16 cellular contexts compared by ENCODE assay signal in the genomic region with DNA sequence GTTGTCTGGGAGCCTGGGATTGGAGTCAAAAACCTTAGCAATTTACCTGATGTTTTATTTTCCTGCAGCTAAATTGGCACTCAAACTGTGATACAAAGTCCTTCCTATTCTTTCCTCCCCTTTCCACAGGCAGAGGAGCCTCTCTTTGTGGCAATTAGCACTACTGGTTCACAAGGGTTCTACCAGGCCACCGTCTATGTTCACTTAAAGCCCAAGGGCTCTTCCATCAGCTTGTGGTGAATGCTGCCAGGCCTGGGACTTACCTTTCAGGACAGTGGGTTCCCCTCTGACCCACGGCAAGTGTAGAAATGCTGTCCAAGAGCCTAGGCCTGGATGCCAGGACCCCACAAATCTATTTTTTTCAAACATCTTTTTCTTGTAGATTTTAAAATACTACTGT.
DNase-seq lines count a peak whose midpoint lies in the region; ATAC-seq and TF ChIP-seq lines count a peak whose summit lies in the region.
"Had no signal": no experiment of that assay in that cellular context is flagged by ENCODE, and none has a peak within 500 bp of the region (broad histone marks: within the 10 kb centered on the region; RNA-seq: fewer than 3 reads in every experiment).

No MANE protein-coding gene starts in this region.

- peaks cover 10% of the 10 kb centered on the region for H3F3A ChIP-seq in SK-N-SH (replicated peaks; ENCODE audit: insufficient read depth)

- no peak for DNase-seq in CD8-positive, alpha-beta memory T cell
- DNase-seq in OCI-M1 (lab: John Stamatoyannopoulos, UW): no peak
- DNase-seq in SK-N-SH: no peak
- DNase-seq in GM19238 (ENCODE audit: insufficient read length, low spot score): no peak
- DNase-seq in C1 segment of cervical spinal cord (lab: John Stamatoyannopoulos, UW): no peak
- DNase-seq: hippocampal formation; left ventricle myocardium inferior; naive thymus-derived CD4-positive, alpha-beta T cell; NCI-H2029 treated with DMSO at 0.1 percent for 48 hours; right lobe of liver; Right ventricle myocardium superior had no signal

- no peak overlapping the region for H3K4me2 ChIP-seq in SK-N-SH
- H3K4me2 ChIP-seq: BLaER1 had no signal

- peak overlapping the region; percentile 32 to 91 (median 85) for H3K27ac Mint-ChIP-seq in CD8-positive, alpha-beta memory T cell

- H3K27me3 ChIP-seq in CD8-positive, alpha-beta memory T cell (ENCODE audit: insufficient read depth, low read length, poor library complexity, severe bottlenecking): no peaks in the 10 kb centered on the region
- H3K27me3 ChIP-seq in SK-N-SH (ENCODE audit: insufficient read depth): no peaks in the 10 kb centered on the region
- H3K27me3 ChIP-seq: BLaER1, right lobe of liver had no signal

- H3K27ac ChIP-seq in CD8-positive, alpha-beta memory T cell (ENCODE audit: low read depth, low read length): no peak overlapping the region
- H3K27ac ChIP-seq in SK-N-SH (ENCODE audit: low read depth in 2 of 2, low read length in 1 of 2): no peak overlapping the region
- H3K27ac ChIP-seq: BLaER1, coronary artery, left ventricle myocardium inferior, right lobe of liver had no signal

- peaks cover 0 to 5% of the 10 kb centered on the region in 2 donors for H3K27me3 Mint-ChIP-seq in CD8-positive, alpha-beta memory T cell
- H3K27me3 Mint-ChIP-seq: naive thymus-derived CD4-positive, alpha-beta T cell had no signal

- peaks cover 3% of the 10 kb centered on the region for H3K9me3 ChIP-seq in CD8-positive, alpha-beta memory T cell (ENCODE audit: low read length)
- peaks cover 6% of the 10 kb centered on the region; the same call in 1 of the 2 replicates for H3K9me3 ChIP-seq in SK-N-SH
- H3K9me3 ChIP-seq: right lobe of liver had no signal

- no peak for TF ChIP-seq CTCF in SK-N-SH (IDR thresholded peaks at IDR 0.05)

- H3K9me2 ChIP-seq in SK-N-SH: no peaks in the 10 kb centered on the region

- POLR2A ChIA-PET in CD8-positive, alpha-beta memory T cell (lab: Charles Lee): interaction anchor here (0.6 kb wide), 1 partner anchor 243 kb away, joined by 4 read pairs; no protein-coding TSS in a partner anchor
- POLR2A ChIA-PET in SK-N-SH (lab: Yijun Ruan, JAX): no interaction called here

- H3K4me3 ChIP-seq in CD8-positive, alpha-beta memory T cell (ENCODE audit: low read length): no peak overlapping the region
- H3K4me3 ChIP-seq in SK-N-SH (ENCODE audit: low read depth in 2 of 2, low read length in 1 of 2): no peak overlapping the region
- H3K4me3 ChIP-seq: BLaER1, coronary artery, left ventricle myocardium inferior, right lobe of liver had no signal

- no peak for TF ChIP-seq RAD21 in SK-N-SH (IDR thresholded peaks at IDR 0.05; ENCODE audit: low read length)

- H4K20me1 ChIP-seq in SK-N-SH (ENCODE audit: insufficient read depth): no peaks in the 10 kb centered on the region
- H4K20me1 ChIP-seq: BLaER1 had no signal

- peaks cover 7% of the 10 kb centered on the region for H3K4me1 ChIP-seq in CD8-positive, alpha-beta memory T cell (ENCODE audit: insufficient read depth, low read length)
- H3K4me1 ChIP-seq in SK-N-SH (ENCODE audit: control insufficient read depth in 1 of 2, insufficient read depth in 2 of 2, low read depth in 1 of 2, low read length in 1 of 2): no peaks in the 10 kb centered on the region
- H3K4me1 ChIP-seq: BLaER1, right lobe of liver had no signal

- 29% methylated on average over 2 of the region's 2 CpGs for WGBS in SK-N-SH (ENCODE audit: low lambda C conversion rate)

- TF ChIP-seq EP300 in SK-N-SH (IDR thresholded peaks at IDR 0.05; ENCODE audit: borderline replicate concordance in 1 of 2, low read depth in 1 of 2, low read length in 1 of 2): no peak

- H3K79me2 ChIP-seq in SK-N-SH (ENCODE audit: insufficient read depth): no peaks in the 10 kb centered on the region

- H3K36me3 Mint-ChIP-seq in CD8-positive, alpha-beta memory T cell: peaks cover 6 to 81% (median 17%) of the 10 kb centered on the region in 3 donors

- no peak overlapping the region for H2AFZ ChIP-seq in SK-N-SH (ENCODE audit: low read depth)

- peaks cover 30 to 47% (median 35%) of the 10 kb centered on the region in 3 donors for H3K4me1 Mint-ChIP-seq in CD8-positive, alpha-beta memory T cell

- peak; percentile 19 for ATAC-seq in GM19023 (IDR thresholded peaks at IDR 0.05; ENCODE audit: unreplicated experiment)
- peak; percentile 6 for ATAC-seq in HG02798 (IDR thresholded peaks at IDR 0.05; ENCODE audit: poor library complexity, unreplicated experiment)
- ATAC-seq in HG03571 (IDR thresholded peaks at IDR 0.05; ENCODE audit: unreplicated experiment): peak; percentile 11
- ATAC-seq: right lobe of liver had no signal

- H3K9me3 Mint-ChIP-seq in CD8-positive, alpha-beta memory T cell: peaks cover 21 to 48% (median 30%) of the 10 kb centered on the region in 5 donors

- H3K4me3 Mint-ChIP-seq in CD8-positive, alpha-beta memory T cell: peak overlapping the region in 3 of 7 donors; percentile 54 to 82 (median 56)

- no peak overlapping the region for H3K9ac ChIP-seq in SK-N-SH
- H3K9ac ChIP-seq: BLaER1 had no signal

- CTCF ChIA-PET in CD8-positive, alpha-beta memory T cell (lab: Charles Lee): no interaction called here
- CTCF ChIA-PET in SK-N-SH (lab: Yijun Ruan, JAX): interaction anchor here (1.3 kb wide), 1 partner anchor 12 kb away, joined by 4 read pairs; no protein-coding TSS in a partner anchor

- no peaks in the 10 kb centered on the region for H3K36me3 ChIP-seq in CD8-positive, alpha-beta memory T cell (ENCODE audit: insufficient read depth, low read length)
- H3K36me3 ChIP-seq in SK-N-SH (replicated peaks in 1 of 2; ENCODE audit: control insufficient read depth in 1 of 2, insufficient read depth in 2 of 2, low read length in 1 of 2): no peaks in the 10 kb centered on the region
- H3K36me3 ChIP-seq: BLaER1, left ventricle myocardium inferior, right lobe of liver had no signal

TF ChIP-seq in SK-N-SH, 30 proteins besides CTCF, POLR2A, EP300 and RAD21:
- TF ChIP-seq NRF1 (IDR thresholded peaks at IDR 0.05; ENCODE audit: low read depth, low read length) (no peak), FOSL2 (IDR thresholded peaks at IDR 0.05; ENCODE audit: borderline replicate concordance, low read depth) (no peak), FOXJ3 (CRISPR knock-in tag; IDR thresholded peaks at IDR 0.05) (no peak), NFIC (IDR thresholded peaks at IDR 0.05; ENCODE audit: borderline replicate concordance) (no peak), GATA2 (CRISPR knock-in tag; IDR thresholded peaks at IDR 0.05) (no peak), TEAD4 (IDR thresholded peaks at IDR 0.05; ENCODE audit: borderline replicate concordance, insufficient read depth) (no peak), TAF1 (IDR thresholded peaks at IDR 0.05; ENCODE audit: borderline replicate concordance, low read depth, low read length) (no peak), MEF2A (IDR thresholded peaks at IDR 0.05; ENCODE audit: borderline replicate concordance, low read depth) (no peak), EZH2phosphoT487 (IDR thresholded peaks at IDR 0.05; ENCODE audit: borderline replicate concordance, low read depth) (no peak)
- TF ChIP-seq, protein P1, sequence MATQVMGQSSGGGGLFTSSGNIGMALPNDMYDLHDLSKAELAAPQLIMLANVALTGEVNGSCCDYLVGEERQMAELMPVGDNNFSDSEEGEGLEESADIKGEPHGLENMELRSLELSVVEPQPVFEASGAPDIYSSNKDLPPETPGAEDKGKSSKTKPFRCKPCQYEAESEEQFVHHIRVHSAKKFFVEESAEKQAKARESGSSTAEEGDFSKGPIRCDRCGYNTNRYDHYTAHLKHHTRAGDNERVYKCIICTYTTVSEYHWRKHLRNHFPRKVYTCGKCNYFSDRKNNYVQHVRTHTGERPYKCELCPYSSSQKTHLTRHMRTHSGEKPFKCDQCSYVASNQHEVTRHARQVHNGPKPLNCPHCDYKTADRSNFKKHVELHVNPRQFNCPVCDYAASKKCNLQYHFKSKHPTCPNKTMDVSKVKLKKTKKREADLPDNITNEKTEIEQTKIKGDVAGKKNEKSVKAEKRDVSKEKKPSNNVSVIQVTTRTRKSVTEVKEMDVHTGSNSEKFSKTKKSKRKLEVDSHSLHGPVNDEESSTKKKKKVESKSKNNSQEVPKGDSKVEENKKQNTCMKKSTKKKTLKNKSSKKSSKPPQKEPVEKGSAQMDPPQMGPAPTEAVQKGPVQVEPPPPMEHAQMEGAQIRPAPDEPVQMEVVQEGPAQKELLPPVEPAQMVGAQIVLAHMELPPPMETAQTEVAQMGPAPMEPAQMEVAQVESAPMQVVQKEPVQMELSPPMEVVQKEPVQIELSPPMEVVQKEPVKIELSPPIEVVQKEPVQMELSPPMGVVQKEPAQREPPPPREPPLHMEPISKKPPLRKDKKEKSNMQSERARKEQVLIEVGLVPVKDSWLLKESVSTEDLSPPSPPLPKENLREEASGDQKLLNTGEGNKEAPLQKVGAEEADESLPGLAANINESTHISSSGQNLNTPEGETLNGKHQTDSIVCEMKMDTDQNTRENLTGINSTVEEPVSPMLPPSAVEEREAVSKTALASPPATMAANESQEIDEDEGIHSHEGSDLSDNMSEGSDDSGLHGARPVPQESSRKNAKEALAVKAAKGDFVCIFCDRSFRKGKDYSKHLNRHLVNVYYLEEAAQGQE (IDR thresholded peaks at IDR 0.05; ENCODE audit: low read depth, low read length): no peak
TF ChIP-seq in SK-N-SH: peak in this region for 0.
